2 cellular contexts compared by ENCODE assay signal in the genomic region with DNA sequence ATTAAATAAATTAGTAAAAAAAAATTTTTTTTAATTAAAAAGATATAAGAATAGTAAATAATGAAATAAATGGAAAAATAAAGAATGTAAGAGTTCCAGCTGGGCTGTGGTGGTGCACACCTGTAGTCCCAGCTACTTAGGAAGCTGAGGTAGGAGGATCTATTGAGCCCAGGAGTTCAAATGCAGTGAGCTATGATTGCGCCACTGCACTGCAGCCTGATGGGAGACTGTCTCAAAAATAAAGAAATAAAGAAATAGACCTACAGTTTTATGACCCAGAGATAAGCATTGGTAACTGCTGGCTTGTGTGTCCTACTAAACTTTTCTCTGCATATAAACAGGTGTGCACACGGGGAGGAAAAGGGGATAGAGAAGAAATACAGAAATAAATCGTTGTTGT.
TF ChIP-seq lines count a peak whose summit lies in the region.

No MANE protein-coding gene starts in this region.

TF ChIP-seq in SK-N-SH, 30 proteins besides CTCF, POLR2A, EP300 and RAD21 (continued from another document):
- TF ChIP-seq CHD2 (IDR thresholded peaks at IDR 0.05; ENCODE audit: low read length, partially characterized antibody) (no peak), MXI1 (IDR thresholded peaks at IDR 0.05; ENCODE audit: low read depth, low read length) (no peak), MEF2A (IDR thresholded peaks at IDR 0.05; ENCODE audit: borderline replicate concordance, low read depth) (no peak), TEAD4 (IDR thresholded peaks at IDR 0.05; ENCODE audit: borderline replicate concordance, insufficient read depth) (no peak), FOXM1 (IDR thresholded peaks at IDR 0.05; ENCODE audit: low read depth) (no peak), RCOR1 (IDR thresholded peaks at IDR 0.05; ENCODE audit: low read length) (no peak), FOSL2 (IDR thresholded peaks at IDR 0.05; ENCODE audit: borderline replicate concordance, low read depth) (no peak), TCF12 (IDR thresholded peaks at IDR 0.05) (no peak)
- TF ChIP-seq, protein P1, sequence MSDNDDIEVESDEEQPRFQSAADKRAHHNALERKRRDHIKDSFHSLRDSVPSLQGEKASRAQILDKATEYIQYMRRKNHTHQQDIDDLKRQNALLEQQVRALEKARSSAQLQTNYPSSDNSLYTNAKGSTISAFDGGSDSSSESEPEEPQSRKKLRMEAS (IDR thresholded peaks at IDR 0.05; ENCODE audit: low read depth), result no peak
- TF ChIP-seq, protein P2, sequence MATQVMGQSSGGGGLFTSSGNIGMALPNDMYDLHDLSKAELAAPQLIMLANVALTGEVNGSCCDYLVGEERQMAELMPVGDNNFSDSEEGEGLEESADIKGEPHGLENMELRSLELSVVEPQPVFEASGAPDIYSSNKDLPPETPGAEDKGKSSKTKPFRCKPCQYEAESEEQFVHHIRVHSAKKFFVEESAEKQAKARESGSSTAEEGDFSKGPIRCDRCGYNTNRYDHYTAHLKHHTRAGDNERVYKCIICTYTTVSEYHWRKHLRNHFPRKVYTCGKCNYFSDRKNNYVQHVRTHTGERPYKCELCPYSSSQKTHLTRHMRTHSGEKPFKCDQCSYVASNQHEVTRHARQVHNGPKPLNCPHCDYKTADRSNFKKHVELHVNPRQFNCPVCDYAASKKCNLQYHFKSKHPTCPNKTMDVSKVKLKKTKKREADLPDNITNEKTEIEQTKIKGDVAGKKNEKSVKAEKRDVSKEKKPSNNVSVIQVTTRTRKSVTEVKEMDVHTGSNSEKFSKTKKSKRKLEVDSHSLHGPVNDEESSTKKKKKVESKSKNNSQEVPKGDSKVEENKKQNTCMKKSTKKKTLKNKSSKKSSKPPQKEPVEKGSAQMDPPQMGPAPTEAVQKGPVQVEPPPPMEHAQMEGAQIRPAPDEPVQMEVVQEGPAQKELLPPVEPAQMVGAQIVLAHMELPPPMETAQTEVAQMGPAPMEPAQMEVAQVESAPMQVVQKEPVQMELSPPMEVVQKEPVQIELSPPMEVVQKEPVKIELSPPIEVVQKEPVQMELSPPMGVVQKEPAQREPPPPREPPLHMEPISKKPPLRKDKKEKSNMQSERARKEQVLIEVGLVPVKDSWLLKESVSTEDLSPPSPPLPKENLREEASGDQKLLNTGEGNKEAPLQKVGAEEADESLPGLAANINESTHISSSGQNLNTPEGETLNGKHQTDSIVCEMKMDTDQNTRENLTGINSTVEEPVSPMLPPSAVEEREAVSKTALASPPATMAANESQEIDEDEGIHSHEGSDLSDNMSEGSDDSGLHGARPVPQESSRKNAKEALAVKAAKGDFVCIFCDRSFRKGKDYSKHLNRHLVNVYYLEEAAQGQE (IDR thresholded peaks at IDR 0.05; ENCODE audit: low read depth, low read length), result no peak

TF ChIP-seq in SK-N-SH treated with all-trans-retinoic acid at 6 μM for 48 hours, 23 proteins besides CTCF, POLR2A, EP300 and RAD21 (continued from another document):
- no peak for TF ChIP-seq ZFP3 (CRISPR knock-in tag; IDR thresholded peaks at IDR 0.05)
- no peak for TF ChIP-seq ESRRG (CRISPR knock-in tag; IDR thresholded peaks at IDR 0.05)
- TF ChIP-seq, protein P3, sequence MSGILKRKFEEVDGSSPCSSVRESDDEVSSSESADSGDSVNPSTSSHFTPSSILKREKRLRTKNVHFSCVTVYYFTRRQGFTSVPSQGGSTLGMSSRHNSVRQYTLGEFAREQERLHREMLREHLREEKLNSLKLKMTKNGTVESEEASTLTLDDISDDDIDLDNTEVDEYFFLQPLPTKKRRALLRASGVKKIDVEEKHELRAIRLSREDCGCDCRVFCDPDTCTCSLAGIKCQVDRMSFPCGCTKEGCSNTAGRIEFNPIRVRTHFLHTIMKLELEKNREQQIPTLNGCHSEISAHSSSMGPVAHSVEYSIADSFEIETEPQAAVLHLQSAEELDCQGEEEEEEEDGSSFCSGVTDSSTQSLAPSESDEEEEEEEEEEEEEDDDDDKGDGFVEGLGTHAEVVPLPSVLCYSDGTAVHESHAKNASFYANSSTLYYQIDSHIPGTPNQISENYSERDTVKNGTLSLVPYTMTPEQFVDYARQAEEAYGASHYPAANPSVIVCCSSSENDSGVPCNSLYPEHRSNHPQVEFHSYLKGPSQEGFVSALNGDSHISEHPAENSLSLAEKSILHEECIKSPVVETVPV (CRISPR knock-in tag; IDR thresholded peaks at IDR 0.05), result no peak
- no peak for TF ChIP-seq TCF4 (CRISPR knock-in tag; IDR thresholded peaks at IDR 0.05; ENCODE audit: borderline replicate concordance)
- TF ChIP-seq, protein P4, sequence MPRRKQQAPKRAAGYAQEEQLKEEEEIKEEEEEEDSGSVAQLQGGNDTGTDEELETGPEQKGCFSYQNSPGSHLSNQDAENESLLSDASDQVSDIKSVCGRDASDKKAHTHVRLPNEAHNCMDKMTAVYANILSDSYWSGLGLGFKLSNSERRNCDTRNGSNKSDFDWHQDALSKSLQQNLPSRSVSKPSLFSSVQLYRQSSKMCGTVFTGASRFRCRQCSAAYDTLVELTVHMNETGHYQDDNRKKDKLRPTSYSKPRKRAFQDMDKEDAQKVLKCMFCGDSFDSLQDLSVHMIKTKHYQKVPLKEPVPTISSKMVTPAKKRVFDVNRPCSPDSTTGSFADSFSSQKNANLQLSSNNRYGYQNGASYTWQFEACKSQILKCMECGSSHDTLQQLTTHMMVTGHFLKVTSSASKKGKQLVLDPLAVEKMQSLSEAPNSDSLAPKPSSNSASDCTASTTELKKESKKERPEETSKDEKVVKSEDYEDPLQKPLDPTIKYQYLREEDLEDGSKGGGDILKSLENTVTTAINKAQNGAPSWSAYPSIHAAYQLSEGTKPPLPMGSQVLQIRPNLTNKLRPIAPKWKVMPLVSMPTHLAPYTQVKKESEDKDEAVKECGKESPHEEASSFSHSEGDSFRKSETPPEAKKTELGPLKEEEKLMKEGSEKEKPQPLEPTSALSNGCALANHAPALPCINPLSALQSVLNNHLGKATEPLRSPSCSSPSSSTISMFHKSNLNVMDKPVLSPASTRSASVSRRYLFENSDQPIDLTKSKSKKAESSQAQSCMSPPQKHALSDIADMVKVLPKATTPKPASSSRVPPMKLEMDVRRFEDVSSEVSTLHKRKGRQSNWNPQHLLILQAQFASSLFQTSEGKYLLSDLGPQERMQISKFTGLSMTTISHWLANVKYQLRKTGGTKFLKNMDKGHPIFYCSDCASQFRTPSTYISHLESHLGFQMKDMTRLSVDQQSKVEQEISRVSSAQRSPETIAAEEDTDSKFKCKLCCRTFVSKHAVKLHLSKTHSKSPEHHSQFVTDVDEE (CRISPR knock-in tag; IDR thresholded peaks at IDR 0.05), result no peak
- TF ChIP-seq ZC3H10 (CRISPR knock-in tag; IDR thresholded peaks at IDR 0.05), result no peak
- TF ChIP-seq ZFP30 (CRISPR knock-in tag; IDR thresholded peaks at IDR 0.05), result no peak
- TF ChIP-seq RARB (CRISPR knock-in tag; IDR thresholded peaks at IDR 0.05), result no peak
- no peak for TF ChIP-seq PPARA (CRISPR knock-in tag; IDR thresholded peaks at IDR 0.05; ENCODE audit: borderline replicate concordance)
- TF ChIP-seq, protein P5, sequence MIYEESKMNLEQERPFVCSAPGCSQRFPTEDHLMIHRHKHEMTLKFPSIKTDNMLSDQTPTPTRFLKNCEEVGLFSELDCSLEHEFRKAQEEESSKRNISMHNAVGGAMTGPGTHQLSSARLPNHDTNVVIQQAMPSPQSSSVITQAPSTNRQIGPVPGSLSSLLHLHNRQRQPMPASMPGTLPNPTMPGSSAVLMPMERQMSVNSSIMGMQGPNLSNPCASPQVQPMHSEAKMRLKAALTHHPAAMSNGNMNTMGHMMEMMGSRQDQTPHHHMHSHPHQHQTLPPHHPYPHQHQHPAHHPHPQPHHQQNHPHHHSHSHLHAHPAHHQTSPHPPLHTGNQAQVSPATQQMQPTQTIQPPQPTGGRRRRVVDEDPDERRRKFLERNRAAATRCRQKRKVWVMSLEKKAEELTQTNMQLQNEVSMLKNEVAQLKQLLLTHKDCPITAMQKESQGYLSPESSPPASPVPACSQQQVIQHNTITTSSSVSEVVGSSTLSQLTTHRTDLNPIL (CRISPR knock-in tag; IDR thresholded peaks at IDR 0.05; ENCODE audit: low read depth), result no peak
- TF ChIP-seq OSR1 (CRISPR knock-in tag; IDR thresholded peaks at IDR 0.05), result no peak
- TF ChIP-seq GLIS3 (CRISPR knock-in tag; IDR thresholded peaks at IDR 0.05), result no peak
- no peak for TF ChIP-seq ZNF70 (CRISPR knock-in tag; IDR thresholded peaks at IDR 0.05)
TF ChIP-seq in SK-N-SH treated with all-trans-retinoic acid at 6 μM for 48 hours: peak in this region for 0.
